ENCODE assay signal across 19 cellular contexts in the genomic region with DNA sequence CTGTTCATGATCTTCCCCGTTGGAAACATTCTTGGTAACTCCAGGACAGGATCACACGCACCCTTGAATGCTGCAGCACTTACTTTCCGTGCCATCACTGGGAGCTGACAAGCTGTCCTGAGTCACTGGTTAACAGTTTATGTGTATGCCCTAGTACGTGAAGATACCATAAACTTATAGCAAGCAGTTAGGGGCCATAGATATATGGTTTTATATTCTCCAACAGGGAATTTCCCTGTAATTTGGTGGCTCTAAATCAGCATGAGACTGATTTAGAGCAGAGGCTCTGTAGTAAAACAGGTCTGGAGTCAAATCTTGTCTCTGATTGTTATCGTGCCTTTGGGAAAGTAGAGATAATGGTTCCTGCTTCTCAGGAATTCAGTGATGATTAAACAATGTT.
"Had no signal": no experiment of that assay in that cellular context is flagged by ENCODE, and none has a peak within 500 bp of the region (broad histone marks: within the 10 kb centered on the region; RNA-seq: fewer than 3 reads in every experiment).

No MANE protein-coding gene starts in this region.

- H3K4me1 ChIP-seq: colonic mucosa, uterus had no signal

- H3K9me3 ChIP-seq: colonic mucosa, gastrocnemius medialis, thoracic aorta, uterus had no signal

- ATAC-seq: activated T-cell treated with anti-CD3 and anti-CD28 coated beads, Interleukin-2, amount 50 U/mL, for 72 hours; gastrocnemius medialis; left ventricle myocardium superior; natural killer cell treated with Interleukin-12 subunit alpha and Interleukin-12 subunit beta and Interleukin-15 and Interleukin-18, amount 100 ng/mL, for 72 hours; stimulated activated naive B cell treated with anti-CD40 and anti-IgM and Interleukin-4, amounts not matched to agents 10 μg/mL and 1 μg/mL and 100 μg/mL, for 72 hours had no signal

- H3K9me3 Mint-ChIP-seq: activated T-cell treated with anti-CD3 and anti-CD28 coated beads, Interleukin-2, amount 50 U/mL, for 72 hours; central memory CD8-positive, alpha-beta T cell; natural killer cell treated with Interleukin-12 subunit alpha and Interleukin-12 subunit beta and Interleukin-15 and Interleukin-18, amount 100 ng/mL, for 72 hours; stimulated activated naive B cell treated with anti-CD40 and anti-IgM and Interleukin-4, amounts not matched to agents 10 μg/mL and 1 μg/mL and 100 μg/mL, for 72 hours had no signal

- H3K36me3 Mint-ChIP-seq: natural killer cell treated with Interleukin-12 subunit alpha and Interleukin-12 subunit beta and Interleukin-15 and Interleukin-18, amount 100 ng/mL, for 72 hours; stimulated activated naive B cell treated with anti-CD40 and anti-IgM and Interleukin-4, amounts not matched to agents 10 μg/mL and 1 μg/mL and 100 μg/mL, for 72 hours had no signal

- H3K4me1 Mint-ChIP-seq: central memory CD8-positive, alpha-beta T cell had no signal

- H3K4me3 ChIP-seq: colonic mucosa, gastrocnemius medialis, thoracic aorta, uterus had no signal

- H3K27ac Mint-ChIP-seq: activated T-cell treated with anti-CD3 and anti-CD28 coated beads, Interleukin-2, amount 50 U/mL, for 72 hours; natural killer cell treated with Interleukin-12 subunit alpha and Interleukin-12 subunit beta and Interleukin-15 and Interleukin-18, amount 100 ng/mL, for 72 hours; stimulated activated naive B cell treated with anti-CD40 and anti-IgM and Interleukin-4, amounts not matched to agents 10 μg/mL and 1 μg/mL and 100 μg/mL, for 72 hours had no signal

- H3K4me3 Mint-ChIP-seq: activated T-cell treated with anti-CD3 and anti-CD28 coated beads, Interleukin-2, amount 50 U/mL, for 72 hours; central memory CD8-positive, alpha-beta T cell; natural killer cell treated with Interleukin-12 subunit alpha and Interleukin-12 subunit beta and Interleukin-15 and Interleukin-18, amount 100 ng/mL, for 72 hours; stimulated activated naive B cell treated with anti-CD40 and anti-IgM and Interleukin-4, amounts not matched to agents 10 μg/mL and 1 μg/mL and 100 μg/mL, for 72 hours had no signal

- H3K36me3 ChIP-seq: brain microvascular endothelial cell, colonic mucosa, gastrocnemius medialis, thoracic aorta, uterus, WERI-Rb-1 had no signal

- DNase-seq: activated CD4-positive, alpha-beta T cell treated with anti-CD3 and anti-CD28 coated beads for 1 hour; activated effector memory CD4-positive, alpha-beta T cell treated with anti-CD3 and anti-CD28 coated beads, Interleukin-2, amount 50 U/mL, for 16 hours; activated naive CD4-positive, alpha-beta T cell treated with anti-CD3 and anti-CD28 coated beads, Interleukin-2, amount 50 U/mL, for 16 hours; activated T-cell treated with anti-CD3 and anti-CD28 coated beads, Interleukin-2, amount 50 U/mL, for 72 hours; aorta; brain microvascular endothelial cell; colonic mucosa; gastrocnemius medialis; head of caudate nucleus; left ventricle myocardium superior; nucleus accumbens; posterior cingulate gyrus; stimulated activated naive B cell treated with anti-CD40 and anti-IgM and Interleukin-4, amounts not matched to agents 10 μg/mL and 1 μg/mL and 100 μg/mL, for 72 hours; T-helper 2 cell; uterus; WERI-Rb-1 had no signal

- H3K27ac ChIP-seq: brain microvascular endothelial cell, colonic mucosa, gastrocnemius medialis, thoracic aorta, uterus, WERI-Rb-1 had no signal
